ENCODE assay signal across 10 cellular contexts in genomic region chr16:74480150-74481029, GRCh38. TPM values are rescaled to one million over a fixed set of nuclear protein-coding genes. Genes with fewer than 3 reads are reported as not detected.
A peak's percentile ranks its signal among the peaks of the same experiment; 100 is the strongest.
DNase-seq lines count a peak whose midpoint lies in the region; ATAC-seq and TF ChIP-seq lines count a peak whose summit lies in the region.
"Had no signal": no experiment of that assay in that cellular context is flagged by ENCODE, and none has a peak within 500 bp of the region (broad histone marks: within the 10 kb centered on the region; RNA-seq: fewer than 3 reads in every experiment).

No MANE protein-coding gene starts in this region.

- H3K27ac ChIP-seq in foreskin keratinocyte = peak overlapping the region; percentile 8

- TF ChIP-seq CTCF in foreskin keratinocyte (conservative IDR thresholded peaks at IDR 0.05) = no peak

- H3K27me3 ChIP-seq in foreskin keratinocyte = no peaks in the 10 kb centered on the region

- ATAC-seq in foreskin keratinocyte (peak; percentile 96), sciatic nerve (peak; percentile 90), HG03280 (IDR thresholded peaks at IDR 0.05; ENCODE audit: unreplicated experiment) (no peak), HG03432 (IDR thresholded peaks at IDR 0.05; ENCODE audit: unreplicated experiment) (no peak)

- intact Hi-C loops in sciatic nerve (cut with DNase I) = no loop called here

- DNase-seq in GM04504 (ENCODE audit: low read depth) (peak; percentile 28), RPMI7951 (ENCODE audit: low read depth) (peak; percentile 79), foreskin keratinocyte (peak; percentile 46 to 74), sciatic nerve (ENCODE audit: low spot score) (no peak), germinal center (ENCODE audit: low spot score) (no peak), putamen (ENCODE audit: low spot score) (no peak)
- DNase-seq: glutamatergic neuron; stimulated activated CD4-positive, alpha-beta T cell treated with anti-CD3 and anti-CD28 coated beads, Interleukin-2, amount 100 ng/mL, for 24 hours had no signal

- H3K4me1 ChIP-seq in foreskin keratinocyte = peaks cover 15% of the 10 kb centered on the region

RNA-seq across cellular contexts. Expression of gene CLEC18B, which starts 59.1 kb away (rescaled TPM):
- not detected in 2 replicates for total RNA-seq in RPMI7951 (2014; rRNA removed; shearing (Covaris generic))
- total RNA-seq in foreskin keratinocyte (0.18 and 0.20 TPM in 2 replicates), sciatic nerve (5.8 TPM)
- polyA plus RNA-seq in foreskin keratinocyte = 0.14 and 0.28 TPM in 2 replicates

Comparison
In these comparisons a context has a peak if more than half of its experiments do, and no peak if none do; other contexts are left out.
1. DNase-seq: peak in GM04504 (single experiment), RPMI7951 (single experiment) and foreskin keratinocyte (2 of 2); none in sciatic nerve (single experiment), germinal center (single experiment) and putamen (single experiment).
2. ATAC-seq: peak in foreskin keratinocyte (single experiment) and sciatic nerve (single experiment); none in HG03280 (single experiment) and HG03432 (single experiment).